2 cellular contexts compared by ENCODE assay signal in the genomic region with DNA sequence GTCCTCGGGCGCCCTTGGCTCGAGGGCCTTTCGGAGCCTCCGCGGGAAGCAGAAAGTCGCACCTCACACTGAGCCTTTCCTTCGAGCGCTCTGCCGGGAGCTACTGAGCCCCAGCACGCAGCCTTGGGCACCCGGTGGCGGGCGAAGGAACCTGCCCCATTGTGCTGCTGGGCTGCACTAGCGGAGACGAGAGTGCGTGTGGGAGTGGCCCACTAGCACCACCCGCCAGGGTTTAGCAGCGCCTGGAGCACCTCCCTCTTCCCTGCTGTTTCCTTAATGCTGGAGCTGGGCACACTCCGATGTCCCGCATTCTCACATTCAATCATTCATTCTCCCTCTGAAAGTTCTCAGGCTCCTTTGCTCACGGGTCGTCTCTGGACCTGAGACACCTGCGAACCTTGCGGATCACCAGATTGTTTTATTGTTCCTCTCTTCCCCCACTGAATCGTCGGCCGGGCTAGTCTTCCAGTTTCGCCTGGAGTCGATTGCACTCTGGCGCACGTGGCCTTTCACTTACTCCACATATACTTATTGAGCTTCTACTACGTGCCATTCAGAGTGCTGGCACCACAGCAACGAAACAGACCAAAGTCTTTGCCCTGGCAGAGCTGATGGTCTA.
TF ChIP-seq lines count a peak whose summit lies in the region.

No MANE protein-coding gene starts in this region.

TF ChIP-seq in SK-N-SH treated with all-trans-retinoic acid at 6 μM for 48 hours, 23 proteins besides CTCF, POLR2A, EP300 and RAD21 (continued from another document):
- TF ChIP-seq, protein P1, sequence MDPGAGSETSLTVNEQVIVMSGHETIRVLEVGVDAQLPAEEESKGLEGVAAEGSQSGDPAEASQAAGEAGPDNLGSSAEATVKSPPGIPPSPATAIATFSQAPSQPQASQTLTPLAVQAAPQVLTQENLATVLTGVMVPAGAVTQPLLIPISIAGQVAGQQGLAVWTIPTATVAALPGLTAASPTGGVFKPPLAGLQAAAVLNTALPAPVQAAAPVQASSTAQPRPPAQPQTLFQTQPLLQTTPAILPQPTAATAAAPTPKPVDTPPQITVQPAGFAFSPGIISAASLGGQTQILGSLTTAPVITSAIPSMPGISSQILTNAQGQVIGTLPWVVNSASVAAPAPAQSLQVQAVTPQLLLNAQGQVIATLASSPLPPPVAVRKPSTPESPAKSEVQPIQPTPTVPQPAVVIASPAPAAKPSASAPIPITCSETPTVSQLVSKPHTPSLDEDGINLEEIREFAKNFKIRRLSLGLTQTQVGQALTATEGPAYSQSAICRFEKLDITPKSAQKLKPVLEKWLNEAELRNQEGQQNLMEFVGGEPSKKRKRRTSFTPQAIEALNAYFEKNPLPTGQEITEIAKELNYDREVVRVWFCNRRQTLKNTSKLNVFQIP (CRISPR knock-in tag; IDR thresholded peaks at IDR 0.05; ENCODE audit: borderline replicate concordance, low read depth) = no peak
- TF ChIP-seq ISL1 (CRISPR knock-in tag; IDR thresholded peaks at IDR 0.05) (no peak), ZNF8 (CRISPR knock-in tag; IDR thresholded peaks at IDR 0.05) (no peak), CSDC2 (CRISPR knock-in tag; IDR thresholded peaks at IDR 0.05) (no peak), ZFP30 (CRISPR knock-in tag; IDR thresholded peaks at IDR 0.05) (no peak), RARB (CRISPR knock-in tag; IDR thresholded peaks at IDR 0.05) (no peak)
- TF ChIP-seq, protein P2, sequence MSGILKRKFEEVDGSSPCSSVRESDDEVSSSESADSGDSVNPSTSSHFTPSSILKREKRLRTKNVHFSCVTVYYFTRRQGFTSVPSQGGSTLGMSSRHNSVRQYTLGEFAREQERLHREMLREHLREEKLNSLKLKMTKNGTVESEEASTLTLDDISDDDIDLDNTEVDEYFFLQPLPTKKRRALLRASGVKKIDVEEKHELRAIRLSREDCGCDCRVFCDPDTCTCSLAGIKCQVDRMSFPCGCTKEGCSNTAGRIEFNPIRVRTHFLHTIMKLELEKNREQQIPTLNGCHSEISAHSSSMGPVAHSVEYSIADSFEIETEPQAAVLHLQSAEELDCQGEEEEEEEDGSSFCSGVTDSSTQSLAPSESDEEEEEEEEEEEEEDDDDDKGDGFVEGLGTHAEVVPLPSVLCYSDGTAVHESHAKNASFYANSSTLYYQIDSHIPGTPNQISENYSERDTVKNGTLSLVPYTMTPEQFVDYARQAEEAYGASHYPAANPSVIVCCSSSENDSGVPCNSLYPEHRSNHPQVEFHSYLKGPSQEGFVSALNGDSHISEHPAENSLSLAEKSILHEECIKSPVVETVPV (CRISPR knock-in tag; IDR thresholded peaks at IDR 0.05) = no peak
- TF ChIP-seq, protein P3, sequence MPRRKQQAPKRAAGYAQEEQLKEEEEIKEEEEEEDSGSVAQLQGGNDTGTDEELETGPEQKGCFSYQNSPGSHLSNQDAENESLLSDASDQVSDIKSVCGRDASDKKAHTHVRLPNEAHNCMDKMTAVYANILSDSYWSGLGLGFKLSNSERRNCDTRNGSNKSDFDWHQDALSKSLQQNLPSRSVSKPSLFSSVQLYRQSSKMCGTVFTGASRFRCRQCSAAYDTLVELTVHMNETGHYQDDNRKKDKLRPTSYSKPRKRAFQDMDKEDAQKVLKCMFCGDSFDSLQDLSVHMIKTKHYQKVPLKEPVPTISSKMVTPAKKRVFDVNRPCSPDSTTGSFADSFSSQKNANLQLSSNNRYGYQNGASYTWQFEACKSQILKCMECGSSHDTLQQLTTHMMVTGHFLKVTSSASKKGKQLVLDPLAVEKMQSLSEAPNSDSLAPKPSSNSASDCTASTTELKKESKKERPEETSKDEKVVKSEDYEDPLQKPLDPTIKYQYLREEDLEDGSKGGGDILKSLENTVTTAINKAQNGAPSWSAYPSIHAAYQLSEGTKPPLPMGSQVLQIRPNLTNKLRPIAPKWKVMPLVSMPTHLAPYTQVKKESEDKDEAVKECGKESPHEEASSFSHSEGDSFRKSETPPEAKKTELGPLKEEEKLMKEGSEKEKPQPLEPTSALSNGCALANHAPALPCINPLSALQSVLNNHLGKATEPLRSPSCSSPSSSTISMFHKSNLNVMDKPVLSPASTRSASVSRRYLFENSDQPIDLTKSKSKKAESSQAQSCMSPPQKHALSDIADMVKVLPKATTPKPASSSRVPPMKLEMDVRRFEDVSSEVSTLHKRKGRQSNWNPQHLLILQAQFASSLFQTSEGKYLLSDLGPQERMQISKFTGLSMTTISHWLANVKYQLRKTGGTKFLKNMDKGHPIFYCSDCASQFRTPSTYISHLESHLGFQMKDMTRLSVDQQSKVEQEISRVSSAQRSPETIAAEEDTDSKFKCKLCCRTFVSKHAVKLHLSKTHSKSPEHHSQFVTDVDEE (CRISPR knock-in tag; IDR thresholded peaks at IDR 0.05) = no peak
- TF ChIP-seq, protein P4, sequence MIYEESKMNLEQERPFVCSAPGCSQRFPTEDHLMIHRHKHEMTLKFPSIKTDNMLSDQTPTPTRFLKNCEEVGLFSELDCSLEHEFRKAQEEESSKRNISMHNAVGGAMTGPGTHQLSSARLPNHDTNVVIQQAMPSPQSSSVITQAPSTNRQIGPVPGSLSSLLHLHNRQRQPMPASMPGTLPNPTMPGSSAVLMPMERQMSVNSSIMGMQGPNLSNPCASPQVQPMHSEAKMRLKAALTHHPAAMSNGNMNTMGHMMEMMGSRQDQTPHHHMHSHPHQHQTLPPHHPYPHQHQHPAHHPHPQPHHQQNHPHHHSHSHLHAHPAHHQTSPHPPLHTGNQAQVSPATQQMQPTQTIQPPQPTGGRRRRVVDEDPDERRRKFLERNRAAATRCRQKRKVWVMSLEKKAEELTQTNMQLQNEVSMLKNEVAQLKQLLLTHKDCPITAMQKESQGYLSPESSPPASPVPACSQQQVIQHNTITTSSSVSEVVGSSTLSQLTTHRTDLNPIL (CRISPR knock-in tag; IDR thresholded peaks at IDR 0.05; ENCODE audit: low read depth) = no peak

TF ChIP-seq in SK-N-SH, 30 proteins besides CTCF, POLR2A, EP300 and RAD21 (continued from another document):
- TF ChIP-seq, protein P5, sequence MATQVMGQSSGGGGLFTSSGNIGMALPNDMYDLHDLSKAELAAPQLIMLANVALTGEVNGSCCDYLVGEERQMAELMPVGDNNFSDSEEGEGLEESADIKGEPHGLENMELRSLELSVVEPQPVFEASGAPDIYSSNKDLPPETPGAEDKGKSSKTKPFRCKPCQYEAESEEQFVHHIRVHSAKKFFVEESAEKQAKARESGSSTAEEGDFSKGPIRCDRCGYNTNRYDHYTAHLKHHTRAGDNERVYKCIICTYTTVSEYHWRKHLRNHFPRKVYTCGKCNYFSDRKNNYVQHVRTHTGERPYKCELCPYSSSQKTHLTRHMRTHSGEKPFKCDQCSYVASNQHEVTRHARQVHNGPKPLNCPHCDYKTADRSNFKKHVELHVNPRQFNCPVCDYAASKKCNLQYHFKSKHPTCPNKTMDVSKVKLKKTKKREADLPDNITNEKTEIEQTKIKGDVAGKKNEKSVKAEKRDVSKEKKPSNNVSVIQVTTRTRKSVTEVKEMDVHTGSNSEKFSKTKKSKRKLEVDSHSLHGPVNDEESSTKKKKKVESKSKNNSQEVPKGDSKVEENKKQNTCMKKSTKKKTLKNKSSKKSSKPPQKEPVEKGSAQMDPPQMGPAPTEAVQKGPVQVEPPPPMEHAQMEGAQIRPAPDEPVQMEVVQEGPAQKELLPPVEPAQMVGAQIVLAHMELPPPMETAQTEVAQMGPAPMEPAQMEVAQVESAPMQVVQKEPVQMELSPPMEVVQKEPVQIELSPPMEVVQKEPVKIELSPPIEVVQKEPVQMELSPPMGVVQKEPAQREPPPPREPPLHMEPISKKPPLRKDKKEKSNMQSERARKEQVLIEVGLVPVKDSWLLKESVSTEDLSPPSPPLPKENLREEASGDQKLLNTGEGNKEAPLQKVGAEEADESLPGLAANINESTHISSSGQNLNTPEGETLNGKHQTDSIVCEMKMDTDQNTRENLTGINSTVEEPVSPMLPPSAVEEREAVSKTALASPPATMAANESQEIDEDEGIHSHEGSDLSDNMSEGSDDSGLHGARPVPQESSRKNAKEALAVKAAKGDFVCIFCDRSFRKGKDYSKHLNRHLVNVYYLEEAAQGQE (IDR thresholded peaks at IDR 0.05; ENCODE audit: low read depth, low read length) = no peak
- TF ChIP-seq CHD2 (IDR thresholded peaks at IDR 0.05; ENCODE audit: low read length, partially characterized antibody) = no peak
- TF ChIP-seq, protein P6, sequence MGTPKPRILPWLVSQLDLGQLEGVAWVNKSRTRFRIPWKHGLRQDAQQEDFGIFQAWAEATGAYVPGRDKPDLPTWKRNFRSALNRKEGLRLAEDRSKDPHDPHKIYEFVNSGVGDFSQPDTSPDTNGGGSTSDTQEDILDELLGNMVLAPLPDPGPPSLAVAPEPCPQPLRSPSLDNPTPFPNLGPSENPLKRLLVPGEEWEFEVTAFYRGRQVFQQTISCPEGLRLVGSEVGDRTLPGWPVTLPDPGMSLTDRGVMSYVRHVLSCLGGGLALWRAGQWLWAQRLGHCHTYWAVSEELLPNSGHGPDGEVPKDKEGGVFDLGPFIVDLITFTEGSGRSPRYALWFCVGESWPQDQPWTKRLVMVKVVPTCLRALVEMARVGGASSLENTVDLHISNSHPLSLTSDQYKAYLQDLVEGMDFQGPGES (IDR thresholded peaks at IDR 0.05; ENCODE audit: low read depth, low read length) = no peak
- TF ChIP-seq ELF1 (IDR thresholded peaks at IDR 0.05) = no peak
- TF ChIP-seq, protein P7, sequence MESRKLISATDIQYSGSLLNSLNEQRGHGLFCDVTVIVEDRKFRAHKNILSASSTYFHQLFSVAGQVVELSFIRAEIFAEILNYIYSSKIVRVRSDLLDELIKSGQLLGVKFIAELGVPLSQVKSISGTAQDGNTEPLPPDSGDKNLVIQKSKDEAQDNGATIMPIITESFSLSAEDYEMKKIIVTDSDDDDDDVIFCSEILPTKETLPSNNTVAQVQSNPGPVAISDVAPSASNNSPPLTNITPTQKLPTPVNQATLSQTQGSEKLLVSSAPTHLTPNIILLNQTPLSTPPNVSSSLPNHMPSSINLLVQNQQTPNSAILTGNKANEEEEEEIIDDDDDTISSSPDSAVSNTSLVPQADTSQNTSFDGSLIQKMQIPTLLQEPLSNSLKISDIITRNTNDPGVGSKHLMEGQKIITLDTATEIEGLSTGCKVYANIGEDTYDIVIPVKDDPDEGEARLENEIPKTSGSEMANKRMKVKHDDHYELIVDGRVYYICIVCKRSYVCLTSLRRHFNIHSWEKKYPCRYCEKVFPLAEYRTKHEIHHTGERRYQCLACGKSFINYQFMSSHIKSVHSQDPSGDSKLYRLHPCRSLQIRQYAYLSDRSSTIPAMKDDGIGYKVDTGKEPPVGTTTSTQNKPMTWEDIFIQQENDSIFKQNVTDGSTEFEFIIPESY (IDR thresholded peaks at IDR 0.05; ENCODE audit: borderline replicate concordance, low read depth) = no peak
- TF ChIP-seq JUND (IDR thresholded peaks at IDR 0.05) = no peak
- no peak for TF ChIP-seq SIN3A (IDR thresholded peaks at IDR 0.05; ENCODE audit: borderline replicate concordance, low read depth, low read length)
- TF ChIP-seq TAF1 (IDR thresholded peaks at IDR 0.05; ENCODE audit: borderline replicate concordance, low read depth, low read length) = no peak
- no peak for TF ChIP-seq NRF1 (IDR thresholded peaks at IDR 0.05; ENCODE audit: low read depth, low read length)
- no peak for TF ChIP-seq TEAD4 (IDR thresholded peaks at IDR 0.05; ENCODE audit: borderline replicate concordance, insufficient read depth)
- TF ChIP-seq GATA2 (CRISPR knock-in tag; IDR thresholded peaks at IDR 0.05) = no peak
- no peak for TF ChIP-seq MEF2A (IDR thresholded peaks at IDR 0.05; ENCODE audit: borderline replicate concordance, low read depth)
- TF ChIP-seq EZH2phosphoT487 (IDR thresholded peaks at IDR 0.05; ENCODE audit: borderline replicate concordance, low read depth) = no peak
TF ChIP-seq in SK-N-SH: peak in this region for 0.
